29 cellular contexts compared by ENCODE assay signal in the genomic region with DNA sequence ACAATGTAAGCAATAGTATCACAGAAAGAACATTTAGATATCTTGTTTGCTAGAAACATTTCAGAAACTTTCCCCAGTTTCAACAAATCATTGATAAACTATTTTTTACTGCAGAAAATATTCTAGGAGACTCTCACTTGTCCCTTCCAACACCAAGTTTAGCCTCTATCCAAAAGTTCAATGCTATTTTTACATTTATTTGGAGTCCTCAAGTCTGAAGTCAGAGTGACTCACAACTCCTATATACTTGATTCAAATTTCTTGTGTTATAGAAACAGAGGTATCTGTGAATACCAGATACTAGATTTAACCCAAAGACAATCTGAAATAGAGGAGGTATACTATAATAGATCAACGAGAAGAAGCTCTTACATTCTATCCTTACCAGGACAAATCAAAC.
"Had no signal": no experiment of that assay in that cellular context is flagged by ENCODE, and none has a peak within 500 bp of the region (broad histone marks: within the 10 kb centered on the region; RNA-seq: fewer than 3 reads in every experiment).

No MANE protein-coding gene starts in this region.

- H3K4me3 Mint-ChIP-seq: mesothelial cell of epicardium; naive B cell; natural killer cell treated with Interleukin-12 subunit alpha and Interleukin-12 subunit beta and Interleukin-15 and Interleukin-18, amount 100 ng/mL, for 72 hours; neural crest cell; stimulated activated naive CD8-positive, alpha-beta T cell treated with anti-CD3 and anti-CD28 coated beads, Interleukin-15, amount 100 ng/mL, for 72 hours had no signal

- H3K27me3 ChIP-seq: esophagus muscularis mucosa, foreskin keratinocyte, heart right ventricle, left lung, neutrophil, pancreas, right atrium auricular region, sigmoid colon, thyroid gland, vagina had no signal

- H3K36me3 ChIP-seq: esophagus muscularis mucosa, heart right ventricle, left lung, neutrophil, pancreas, right atrium auricular region, sigmoid colon, thyroid gland, vagina had no signal

- H3K36me3 Mint-ChIP-seq: naive B cell; natural killer cell treated with Interleukin-12 subunit alpha and Interleukin-12 subunit beta and Interleukin-15 and Interleukin-18, amount 100 ng/mL, for 72 hours had no signal

- ATAC-seq: foreskin keratinocyte; heart right ventricle; left cardiac atrium; left lung; mucosa of descending colon; natural killer cell treated with Interleukin-12 subunit alpha and Interleukin-12 subunit beta and Interleukin-15 and Interleukin-18, amount 100 ng/mL, for 72 hours; pancreas; stimulated activated naive CD8-positive, alpha-beta T cell treated with anti-CD3 and anti-CD28 coated beads, Interleukin-15, amount 100 ng/mL, for 72 hours had no signal

- H3K27ac ChIP-seq: coronary artery, esophagus muscularis mucosa, foreskin keratinocyte, heart right ventricle, left lung, neutrophil, pancreas, right atrium auricular region, sigmoid colon, skin epidermis, thyroid gland, vagina had no signal

- H3K4me1 Mint-ChIP-seq: mesothelial cell of epicardium had no signal

- H3K4me1 ChIP-seq: left lung, right atrium auricular region, thyroid gland had no signal

- H3K9me3 ChIP-seq: esophagus muscularis mucosa, heart right ventricle, left lung, mucosa of descending colon, neutrophil, pancreas, right atrium auricular region, sigmoid colon, thyroid gland, vagina had no signal

- H3K27me3 Mint-ChIP-seq: naive B cell; natural killer cell treated with Interleukin-12 subunit alpha and Interleukin-12 subunit beta and Interleukin-15 and Interleukin-18, amount 100 ng/mL, for 72 hours; stimulated activated naive CD8-positive, alpha-beta T cell treated with anti-CD3 and anti-CD28 coated beads, Interleukin-15, amount 100 ng/mL, for 72 hours had no signal

- H3K4me3 ChIP-seq: coronary artery, esophagus muscularis mucosa, heart right ventricle, left lung, mucosa of descending colon, pancreas, right atrium auricular region, sigmoid colon, skin epidermis, thyroid gland, vagina had no signal

- H3K9me3 Mint-ChIP-seq: naive B cell; natural killer cell treated with Interleukin-12 subunit alpha and Interleukin-12 subunit beta and Interleukin-15 and Interleukin-18, amount 100 ng/mL, for 72 hours; neural crest cell; stimulated activated naive CD8-positive, alpha-beta T cell treated with anti-CD3 and anti-CD28 coated beads, Interleukin-15, amount 100 ng/mL, for 72 hours had no signal

- H3K27ac Mint-ChIP-seq: mesothelial cell of epicardium; naive B cell; natural killer cell treated with Interleukin-12 subunit alpha and Interleukin-12 subunit beta and Interleukin-15 and Interleukin-18, amount 100 ng/mL, for 72 hours; stimulated activated naive CD8-positive, alpha-beta T cell treated with anti-CD3 and anti-CD28 coated beads, Interleukin-15, amount 100 ng/mL, for 72 hours had no signal

- DNase-seq: dermis blood vessel endothelial cell; effector memory CD4-positive, alpha-beta T cell; foreskin keratinocyte; glutamatergic neuron; heart right ventricle; hippocampal formation; left cardiac atrium; left lung; mesenchymal stem cell; mucosa of descending colon; naive B cell; pancreas; sigmoid colon; stimulated activated CD4-positive, alpha-beta T cell treated with anti-CD3 and anti-CD28 coated beads, Interleukin-15, amount 100 ng/mL, for 24 hours; stimulated activated CD4-positive, alpha-beta T cell treated with anti-CD3 and anti-CD28 coated beads, Interleukin-2, amount 100 ng/mL, for 48 hours; stimulated activated CD8-positive, alpha-beta memory T cell treated with anti-CD3 and anti-CD28 coated beads, Interleukin-4, amount 100 ng/mL, for 48 hours; stimulated activated naive CD4-positive, alpha-beta T cell; stimulated activated naive CD8-positive, alpha-beta T cell treated with anti-CD3 and anti-CD28 coated beads, Interleukin-15, amount 100 ng/mL, for 72 hours; thyroid gland; trophoblast cell had no signal
